ENCODE assay signal across 25 cellular contexts in genomic region chr20:1320902-1321653, GRCh38. TPM values are rescaled to one million over a fixed set of nuclear protein-coding genes. Genes with fewer than 3 reads are reported as not detected.
A peak's percentile ranks its signal among the peaks of the same experiment; 100 is the strongest.
DNase-seq lines count a peak whose midpoint lies in the region; ATAC-seq and TF ChIP-seq lines count a peak whose summit lies in the region.
"Had no signal": no experiment of that assay in that cellular context is flagged by ENCODE, and none has a peak within 500 bp of the region (broad histone marks: within the 10 kb centered on the region; RNA-seq: fewer than 3 reads in every experiment).

No MANE protein-coding gene starts in this region.

- no peaks in the 10 kb centered on the region for H3K9me3 Mint-ChIP-seq in GM23338
- H3K9me3 Mint-ChIP-seq: activated naive CD8-positive, alpha-beta T cell treated with anti-CD3 and anti-CD28 coated beads for 36 hours; CD8-positive, alpha-beta memory T cell; naive thymus-derived CD8-positive, alpha-beta T cell; stimulated activated memory B cell treated with anti-CD40 and anti-IgM and Interleukin-4, amounts not matched to agents 10 μg/mL and 1 μg/mL and 100 μg/mL, for 72 hours had no signal

- peaks cover 6% of the 10 kb centered on the region for H3K79me2 ChIP-seq in GM23338 (replicated peaks; ENCODE audit: insufficient read depth)
- H3K79me2 ChIP-seq: parathyroid adenoma had no signal

- H3K4me1 ChIP-seq in GM23338 (ENCODE audit: insufficient read depth) (peaks cover under 1% of the 10 kb centered on the region; the same call in 1 of the 2 replicates), left lung (peaks cover 10 to 40% of the 10 kb centered on the region in 2 donors), skeletal muscle tissue (ENCODE audit: control insufficient read depth in 3 of 3, insufficient read depth in 3 of 3, low read length in 3 of 3) (peaks cover 15 to 33% (median 28%) of the 10 kb centered on the region in 3 donors)

- no peaks in the 10 kb centered on the region for H3K4me1 Mint-ChIP-seq in GM23338

- H3K27me3 Mint-ChIP-seq in GM23338 (ENCODE audit: insufficient read depth, low read depth, poor library complexity): peaks cover 4% of the 10 kb centered on the region
- H3K27me3 Mint-ChIP-seq: activated naive CD8-positive, alpha-beta T cell treated with anti-CD3 and anti-CD28 coated beads for 36 hours; CD8-positive, alpha-beta memory T cell; naive thymus-derived CD8-positive, alpha-beta T cell; stimulated activated memory B cell treated with anti-CD40 and anti-IgM and Interleukin-4, amounts not matched to agents 10 μg/mL and 1 μg/mL and 100 μg/mL, for 72 hours had no signal

- 0 out of 2 replicates have a peak overlapping the region, but pooled peaks have one; percentile 20 for H2AFZ ChIP-seq in GM23338
- H2AFZ ChIP-seq: parathyroid adenoma had no signal

- no peak overlapping the region for H3K27ac Mint-ChIP-seq in GM23338
- H3K27ac Mint-ChIP-seq: activated naive CD8-positive, alpha-beta T cell treated with anti-CD3 and anti-CD28 coated beads for 36 hours; activated T-helper 1 cell treated with anti-CD3 and anti-CD28 coated beads, Interleukin-12 subunit alpha, Interleukin-12 subunit beta, Interleukin-2, Interleukin-4 antibody, amounts not matched to agents 30 ng/mL and 10 ng/mL and 1 ng/mL, durations not matched to agents 14 hours and 24 hours and 36 hours; stimulated activated memory B cell treated with anti-CD40 and anti-IgM and Interleukin-4, amounts not matched to agents 10 μg/mL and 1 μg/mL and 100 μg/mL, for 72 hours had no signal

- no peak for ATAC-seq in GM23338
- no peak for ATAC-seq in left lung
- no peak for ATAC-seq in GM18502 (IDR thresholded peaks at IDR 0.05; ENCODE audit: poor library complexity, unreplicated experiment)
- ATAC-seq: gastroesophageal sphincter; naive thymus-derived CD8-positive, alpha-beta T cell; stimulated activated memory B cell treated with anti-CD40 and anti-IgM and Interleukin-4, amounts not matched to agents 10 μg/mL and 1 μg/mL and 100 μg/mL, for 72 hours had no signal

- no peaks in the 10 kb centered on the region for H3K36me3 Mint-ChIP-seq in GM23338 (ENCODE audit: low read depth)
- H3K36me3 Mint-ChIP-seq: activated naive CD8-positive, alpha-beta T cell treated with anti-CD3 and anti-CD28 coated beads for 36 hours; CD8-positive, alpha-beta memory T cell; naive thymus-derived CD8-positive, alpha-beta T cell; stimulated activated memory B cell treated with anti-CD40 and anti-IgM and Interleukin-4, amounts not matched to agents 10 μg/mL and 1 μg/mL and 100 μg/mL, for 72 hours had no signal

- H3K4me3 ChIP-seq in GM23338 (no peak overlapping the region), left lung (no peak overlapping the region), skeletal muscle tissue (ENCODE audit: low read length in 3 of 3) (no peak overlapping the region)
- H3K4me3 ChIP-seq: esophagus muscularis mucosa, gastroesophageal sphincter had no signal

- no peak for DNase-seq in GM23338 (ENCODE audit: low spot score)
- peak; percentile 18 for DNase-seq in NCI-H69 (lab: John Stamatoyannopoulos, UW)
- no peak for DNase-seq in left lung
- no peak for DNase-seq in HT-29 (ENCODE audit: low spot score)
- no peak for DNase-seq in DMS114 treated with DMSO at 0.1 percent for 48 hours (lab: John Stamatoyannopoulos, UW; ENCODE audit: unreplicated experiment)
- DNase-seq: activated CD4-positive, alpha-beta T cell treated with anti-CD3 and anti-CD28 coated beads for 48 hours; activated naive CD8-positive, alpha-beta T cell treated with anti-CD3 and anti-CD28 coated beads for 36 hours; CD8-positive, alpha-beta memory T cell; DMS53; effector CD8-positive, alpha-beta T cell; GF-D8; mesendoderm; naive thymus-derived CD8-positive, alpha-beta T cell; NCI-H1417 treated with DMSO at 0.1 percent for 48 hours; NCI-H510A; SK-N-SH; stimulated activated CD4-positive, alpha-beta T cell treated with anti-CD3 and anti-CD28 coated beads, Interleukin-1b, Interleukin-23, amount 100 ng/mL, for 48 hours; T-helper 2 cell had no signal

- no peaks in the 10 kb centered on the region for H3K36me3 ChIP-seq in GM23338 (ENCODE audit: insufficient read depth)
- H3K36me3 ChIP-seq in left lung: no peaks in the 10 kb centered on the region
- no peaks in the 10 kb centered on the region for H3K36me3 ChIP-seq in skeletal muscle tissue (ENCODE audit: control insufficient read depth in 3 of 3, insufficient read depth in 3 of 3, low read length in 3 of 3)
- H3K36me3 ChIP-seq: esophagus muscularis mucosa, gastroesophageal sphincter had no signal

- intact Hi-C loops in left lung (cut with DNase I): loop anchor here (5.0 to 10.0 kb wide), 2 partner anchors 64 to 71 kb away; partner anchors contain the start of gene FKBP1A (in 1 of the 2)

- H3K9me3 ChIP-seq in left lung (no peaks in the 10 kb centered on the region), skeletal muscle tissue (ENCODE audit: control insufficient read depth in 3 of 3, low read length in 3 of 3) (no peaks in the 10 kb centered on the region)
- H3K9me3 ChIP-seq: esophagus muscularis mucosa, gastroesophageal sphincter, SK-N-SH had no signal

- H3K9me2 ChIP-seq in GM23338 (ENCODE audit: insufficient read depth): no peaks in the 10 kb centered on the region
- H3K9me2 ChIP-seq: SK-N-SH had no signal

- no peak overlapping the region for H3K4me2 ChIP-seq in GM23338
- H3K4me2 ChIP-seq: SK-N-SH had no signal

- H3K27me3 ChIP-seq in GM23338 (ENCODE audit: insufficient read depth) (no peaks in the 10 kb centered on the region), left lung (no peaks in the 10 kb centered on the region), skeletal muscle tissue (ENCODE audit: control insufficient read depth in 3 of 3, insufficient read depth in 3 of 3, low read length in 3 of 3) (no peaks in the 10 kb centered on the region)

- no peak overlapping the region for H3K4me3 Mint-ChIP-seq in GM23338
- H3K4me3 Mint-ChIP-seq: activated naive CD8-positive, alpha-beta T cell treated with anti-CD3 and anti-CD28 coated beads for 36 hours; activated T-helper 1 cell treated with anti-CD3 and anti-CD28 coated beads, Interleukin-12 subunit alpha, Interleukin-12 subunit beta, Interleukin-2, Interleukin-4 antibody, amounts not matched to agents 30 ng/mL and 10 ng/mL and 1 ng/mL, durations not matched to agents 14 hours and 24 hours and 36 hours; CD8-positive, alpha-beta memory T cell; naive thymus-derived CD8-positive, alpha-beta T cell; stimulated activated memory B cell treated with anti-CD40 and anti-IgM and Interleukin-4, amounts not matched to agents 10 μg/mL and 1 μg/mL and 100 μg/mL, for 72 hours had no signal

- no peaks in the 10 kb centered on the region for H3F3A ChIP-seq in GM23338 (replicated peaks; ENCODE audit: low read depth)

- no peak overlapping the region for H3K9ac ChIP-seq in skeletal muscle tissue (ENCODE audit: low read depth in 1 of 3, low read length in 3 of 3)
- H3K9ac ChIP-seq: parathyroid adenoma, SK-N-SH had no signal

- no peak for TF ChIP-seq CTCF in GM23338 (conservative IDR thresholded peaks at IDR 0.05; ENCODE audit: low read depth in 2 of 2)
- TF ChIP-seq CTCF in left lung (IDR thresholded peaks at IDR 0.05): no peak

- no peak overlapping the region for H3K27ac ChIP-seq in GM23338 (ENCODE audit: low read depth)
- peak overlapping the region; percentile 64 to 99 for H3K27ac ChIP-seq in left lung
- H3K27ac ChIP-seq in skeletal muscle tissue (ENCODE audit: low read depth, low read length): peak overlapping the region; percentile 99

- H4K20me1 ChIP-seq in GM23338 (replicated peaks; ENCODE audit: insufficient read depth): peaks cover under 1% of the 10 kb centered on the region; the same call in 1 of the 2 replicates

TF ChIP-seq in GM23338, 12 proteins besides CTCF, POLR2A, EP300 and RAD21 (continues in another document):
- TF ChIP-seq NANOG (IDR thresholded peaks at IDR 0.05; ENCODE audit: borderline replicate concordance): no peak
- TF ChIP-seq POLR2AphosphoS5 (IDR thresholded peaks at IDR 0.05; ENCODE audit: low read depth): no peak
- TF ChIP-seq STAT1 (IDR thresholded peaks at IDR 0.05; ENCODE audit: unreplicated experiment): no peak

RNA-seq across cellular contexts. Expression of gene SDCBP2, which starts 7.9 kb away (rescaled TPM):
- 4.6 and 5.3 TPM in 2 replicates for total RNA-seq in GM23338 (2014; rRNA removed; shearing (Covaris generic))
- 2.9 and 3.2 TPM in 2 replicates for polyA plus RNA-seq in GM23338 (2016; fragmentation: Nextera tagmentation; extraction: Ambion mirVana)
- total RNA-seq in left lung (10 to 100 TPM; 13.5 to 21.5 TPM), skeletal muscle tissue (1.6 TPM)
- 19.1 and 22.4 TPM in 2 replicates for total RNA-seq in HT-29 (2014; rRNA removed; shearing (Covaris generic))

RNA-seq across cellular contexts. Expression of gene SNPH, which starts 55.0 kb away (rescaled TPM):
- total RNA-seq in GM23338 (2014; rRNA removed; shearing (Covaris generic)): 3.5 and 5.8 TPM in 2 replicates
- 1.3 and 1.5 TPM in 2 replicates for polyA plus RNA-seq in GM23338 (2016; fragmentation: Nextera tagmentation; extraction: Ambion mirVana)
- 1 to 10 TPM; 4.8 to 5.9 TPM for total RNA-seq in left lung
- total RNA-seq in skeletal muscle tissue: 3.7 TPM
- 0.13 and 0.36 TPM in 2 replicates for total RNA-seq in HT-29 (2014; rRNA removed; shearing (Covaris generic))
